ENCODE assay signal across 25 cellular contexts in genomic region chr17:1956134-1956533, GRCh38.
"Had no signal": no experiment of that assay in that cellular context is flagged by ENCODE, and none has a peak within 500 bp of the region (broad histone marks: within the 10 kb centered on the region; RNA-seq: fewer than 3 reads in every experiment).

No MANE protein-coding gene starts in this region.

- H3K36me3 Mint-ChIP-seq: activated CD4-positive, alpha-beta memory T cell treated with anti-CD3 and anti-CD28 coated beads for 36 hours; activated naive CD4-positive, alpha-beta T cell treated with anti-CD3 and anti-CD28 coated beads, Interleukin-2, amount 10 ng/mL, durations not matched to agents 7 days and 5 days; natural killer cell had no signal

- H3K4me3 Mint-ChIP-seq: activated CD4-positive, alpha-beta memory T cell treated with anti-CD3 and anti-CD28 coated beads for 36 hours; activated naive CD4-positive, alpha-beta T cell treated with anti-CD3 and anti-CD28 coated beads, Interleukin-2, amount 10 ng/mL, durations not matched to agents 7 days and 5 days; natural killer cell had no signal

- H3K27me3 ChIP-seq: esophagus squamous epithelium, gastrocnemius medialis, neutrophil, ovary, right atrium auricular region, spleen, upper lobe of right lung had no signal

- H3K9me3 Mint-ChIP-seq: activated CD4-positive, alpha-beta memory T cell treated with anti-CD3 and anti-CD28 coated beads for 36 hours; activated naive CD4-positive, alpha-beta T cell treated with anti-CD3 and anti-CD28 coated beads, Interleukin-2, amount 10 ng/mL, durations not matched to agents 7 days and 5 days; natural killer cell had no signal

- H3K27me3 Mint-ChIP-seq: activated CD4-positive, alpha-beta memory T cell treated with anti-CD3 and anti-CD28 coated beads for 36 hours had no signal

- H3K27ac Mint-ChIP-seq: activated CD4-positive, alpha-beta memory T cell treated with anti-CD3 and anti-CD28 coated beads for 36 hours; activated naive CD4-positive, alpha-beta T cell treated with anti-CD3 and anti-CD28 coated beads, Interleukin-2, amount 10 ng/mL, durations not matched to agents 7 days and 5 days; natural killer cell had no signal

- H3K27ac ChIP-seq: coronary artery, esophagus squamous epithelium, gastrocnemius medialis, neutrophil, ovary, psoas muscle, right atrium auricular region, spleen, upper lobe of right lung had no signal

- ATAC-seq: gastrocnemius medialis, left ventricle myocardium superior, natural killer cell, psoas muscle, upper lobe of right lung had no signal

- DNase-seq: activated CD4-positive, alpha-beta memory T cell treated with anti-CD3 and anti-CD28 coated beads for 36 hours; activated CD4-positive, alpha-beta T cell treated with anti-CD3 and anti-CD28 coated beads for 4 hours; activated CD4-positive, CD25-positive, alpha-beta regulatory T cell; activated effector memory CD4-positive, alpha-beta T cell treated with Interleukin-2 at 50 U/mL for 16 hours; activated naive CD4-positive, alpha-beta T cell treated with anti-CD3 and anti-CD28 coated beads, Interleukin-2, amount 10 ng/mL, durations not matched to agents 7 days and 5 days; activated T-cell treated with anti-CD3 and anti-CD28 coated beads, Interleukin-2, amount 50 U/mL, for 48 hours; amygdala; cerebellar nuclear complex; esophagus squamous epithelium; gastrocnemius medialis; hippocampal formation; left ventricle myocardium superior; mammary epithelial cell; midbrain; natural killer cell; ovary; psoas muscle; spleen; stimulated activated CD4-positive, alpha-beta T cell treated with anti-CD3 and anti-CD28 coated beads, Interleukin-4, amount 100 ng/mL, for 1 hour; stimulated activated naive CD4-positive, alpha-beta T cell treated with Interleukin-2 at 50 U/mL for 16 hours; T1000; upper lobe of right lung had no signal

- H3K4me1 Mint-ChIP-seq: activated naive CD4-positive, alpha-beta T cell treated with anti-CD3 and anti-CD28 coated beads, Interleukin-2, amount 10 ng/mL, durations not matched to agents 7 days and 5 days; natural killer cell had no signal

- H3K9me3 ChIP-seq: esophagus squamous epithelium, gastrocnemius medialis, neutrophil, ovary, psoas muscle, right atrium auricular region, spleen, upper lobe of right lung had no signal
